In genomic region chr20:57351042-57351783, GRCh38 we compare ENCODE assay signal across 1 cellular context.
TF ChIP-seq lines count a peak whose summit lies in the region.

A gene with protein sequence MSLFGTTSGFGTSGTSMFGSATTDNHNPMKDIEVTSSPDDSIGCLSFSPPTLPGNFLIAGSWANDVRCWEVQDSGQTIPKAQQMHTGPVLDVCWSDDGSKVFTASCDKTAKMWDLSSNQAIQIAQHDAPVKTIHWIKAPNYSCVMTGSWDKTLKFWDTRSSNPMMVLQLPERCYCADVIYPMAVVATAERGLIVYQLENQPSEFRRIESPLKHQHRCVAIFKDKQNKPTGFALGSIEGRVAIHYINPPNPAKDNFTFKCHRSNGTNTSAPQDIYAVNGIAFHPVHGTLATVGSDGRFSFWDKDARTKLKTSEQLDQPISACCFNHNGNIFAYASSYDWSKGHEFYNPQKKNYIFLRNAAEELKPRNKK (plus strand): TSS chr20:57351255. CDS start chr20:57354039, 2,784 bp downstream.

TF ChIP-seq in HepG2, 621 proteins besides CTCF, POLR2A, EP300 and RAD21 (continued from another document and continues in another):
- TF ChIP-seq, protein P1, sequence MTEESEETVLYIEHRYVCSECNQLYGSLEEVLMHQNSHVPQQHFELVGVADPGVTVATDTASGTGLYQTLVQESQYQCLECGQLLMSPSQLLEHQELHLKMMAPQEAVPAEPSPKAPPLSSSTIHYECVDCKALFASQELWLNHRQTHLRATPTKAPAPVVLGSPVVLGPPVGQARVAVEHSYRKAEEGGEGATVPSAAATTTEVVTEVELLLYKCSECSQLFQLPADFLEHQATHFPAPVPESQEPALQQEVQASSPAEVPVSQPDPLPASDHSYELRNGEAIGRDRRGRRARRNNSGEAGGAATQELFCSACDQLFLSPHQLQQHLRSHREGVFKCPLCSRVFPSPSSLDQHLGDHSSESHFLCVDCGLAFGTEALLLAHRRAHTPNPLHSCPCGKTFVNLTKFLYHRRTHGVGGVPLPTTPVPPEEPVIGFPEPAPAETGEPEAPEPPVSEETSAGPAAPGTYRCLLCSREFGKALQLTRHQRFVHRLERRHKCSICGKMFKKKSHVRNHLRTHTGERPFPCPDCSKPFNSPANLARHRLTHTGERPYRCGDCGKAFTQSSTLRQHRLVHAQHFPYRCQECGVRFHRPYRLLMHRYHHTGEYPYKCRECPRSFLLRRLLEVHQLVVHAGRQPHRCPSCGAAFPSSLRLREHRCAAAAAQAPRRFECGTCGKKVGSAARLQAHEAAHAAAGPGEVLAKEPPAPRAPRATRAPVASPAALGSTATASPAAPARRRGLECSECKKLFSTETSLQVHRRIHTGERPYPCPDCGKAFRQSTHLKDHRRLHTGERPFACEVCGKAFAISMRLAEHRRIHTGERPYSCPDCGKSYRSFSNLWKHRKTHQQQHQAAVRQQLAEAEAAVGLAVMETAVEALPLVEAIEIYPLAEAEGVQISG (CRISPR knock-in tag; IDR thresholded peaks at IDR 0.05) = peak; percentile 86
- TF ChIP-seq, protein P2, sequence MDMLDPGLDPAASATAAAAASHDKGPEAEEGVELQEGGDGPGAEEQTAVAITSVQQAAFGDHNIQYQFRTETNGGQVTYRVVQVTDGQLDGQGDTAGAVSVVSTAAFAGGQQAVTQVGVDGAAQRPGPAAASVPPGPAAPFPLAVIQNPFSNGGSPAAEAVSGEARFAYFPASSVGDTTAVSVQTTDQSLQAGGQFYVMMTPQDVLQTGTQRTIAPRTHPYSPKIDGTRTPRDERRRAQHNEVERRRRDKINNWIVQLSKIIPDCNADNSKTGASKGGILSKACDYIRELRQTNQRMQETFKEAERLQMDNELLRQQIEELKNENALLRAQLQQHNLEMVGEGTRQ (IDR thresholded peaks at IDR 0.05; ENCODE audit: low read depth, low read length) = no peak
- TF ChIP-seq, protein P2 (CRISPR knock-in tag; IDR thresholded peaks at IDR 0.05; ENCODE audit: borderline replicate concordance) = no peak; the same call in 1 of the 2 replicates
- TF ChIP-seq IKZF5 (CRISPR knock-in tag; IDR thresholded peaks at IDR 0.05) (no peak), MTF1 (CRISPR knock-in tag; IDR thresholded peaks at IDR 0.05) (no peak), ZNF468 (CRISPR knock-in tag; IDR thresholded peaks at IDR 0.05) (peak; percentile 28; the same call in 1 of the 2 replicates), ZNF562 (CRISPR knock-in tag; IDR thresholded peaks at IDR 0.05; ENCODE audit: borderline replicate concordance) (peak; percentile 36; the same call in 1 of the 2 replicates), ZBTB21 (CRISPR knock-in tag; IDR thresholded peaks at IDR 0.05) (peak; percentile 64), ZNF577 (CRISPR knock-in tag; IDR thresholded peaks at IDR 0.05; ENCODE audit: borderline replicate concordance, low read depth) (no peak), ZNF543 (CRISPR knock-in tag; IDR thresholded peaks at IDR 0.05) (peak; percentile 88), RARA (CRISPR knock-in tag; IDR thresholded peaks at IDR 0.05) (peak; percentile 48; the same call in 1 of the 2 replicates), KMT2A (CRISPR knock-in tag; IDR thresholded peaks at IDR 0.05) (peak; percentile 91; the same call in 1 of the 2 replicates), MTA1 (CRISPR knock-in tag; IDR thresholded peaks at IDR 0.05; ENCODE audit: borderline replicate concordance) (peak; percentile 93; the same call in 1 of the 2 replicates), ESRRA (CRISPR knock-in tag; IDR thresholded peaks at IDR 0.05; ENCODE audit: low read depth) (peak; percentile 58; the same call in 1 of the 2 replicates), ZBTB3 (CRISPR knock-in tag; IDR thresholded peaks at IDR 0.05; ENCODE audit: borderline replicate concordance, low read depth) (peak; percentile 69; the same call in 1 of the 2 replicates), ZNF563 (CRISPR knock-in tag; IDR thresholded peaks at IDR 0.05) (peak; percentile 98), SRSF4 (IDR thresholded peaks at IDR 0.05; ENCODE audit: low read depth, low read length, poor library complexity, severe bottlenecking) (no peak), GATAD2A (CRISPR knock-in tag; IDR thresholded peaks at IDR 0.05) (peak; percentile 22), ZNF224 (CRISPR knock-in tag; IDR thresholded peaks at IDR 0.05) (no peak), TERF1 (CRISPR knock-in tag; IDR thresholded peaks at IDR 0.05) (no peak), NFIC (IDR thresholded peaks at IDR 0.05; ENCODE audit: low read length) (no peak), ZNF337 (CRISPR knock-in tag; IDR thresholded peaks at IDR 0.05; ENCODE audit: borderline replicate concordance, low read depth) (peak; percentile 90; the same call in 1 of the 2 replicates), ZBTB40 (IDR thresholded peaks at IDR 0.05) (peak; percentile 39; the same call in 1 of the 2 replicates), ZBTB40 (CRISPR knock-in tag; IDR thresholded peaks at IDR 0.05) (peak; percentile 85), PATZ1 (CRISPR knock-in tag; IDR thresholded peaks at IDR 0.05) (peak; percentile 21; the same call in 1 of the 2 replicates)
- TF ChIP-seq, protein P3, sequence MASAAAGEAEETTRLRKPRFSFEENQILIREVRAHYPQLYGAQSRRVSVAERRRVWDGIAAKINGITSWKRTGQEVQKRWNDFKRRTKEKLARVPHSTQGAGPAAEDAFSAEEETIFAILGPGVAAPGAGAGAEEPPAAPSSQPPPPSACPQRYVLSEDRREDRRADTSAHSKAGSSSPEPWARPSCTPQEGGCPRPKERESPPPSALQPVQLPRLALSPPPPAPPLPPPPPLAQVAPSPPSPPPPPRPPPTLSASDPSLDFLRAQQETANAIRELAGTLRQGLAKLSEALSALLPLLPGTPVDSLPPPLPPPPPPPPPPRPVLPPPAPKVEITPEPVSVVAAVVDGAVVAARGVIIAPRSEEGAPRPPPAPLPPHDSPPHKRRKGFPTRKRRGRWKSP (CRISPR knock-in tag; IDR thresholded peaks at IDR 0.05) = peak; percentile 93
- TF ChIP-seq, protein P4, sequence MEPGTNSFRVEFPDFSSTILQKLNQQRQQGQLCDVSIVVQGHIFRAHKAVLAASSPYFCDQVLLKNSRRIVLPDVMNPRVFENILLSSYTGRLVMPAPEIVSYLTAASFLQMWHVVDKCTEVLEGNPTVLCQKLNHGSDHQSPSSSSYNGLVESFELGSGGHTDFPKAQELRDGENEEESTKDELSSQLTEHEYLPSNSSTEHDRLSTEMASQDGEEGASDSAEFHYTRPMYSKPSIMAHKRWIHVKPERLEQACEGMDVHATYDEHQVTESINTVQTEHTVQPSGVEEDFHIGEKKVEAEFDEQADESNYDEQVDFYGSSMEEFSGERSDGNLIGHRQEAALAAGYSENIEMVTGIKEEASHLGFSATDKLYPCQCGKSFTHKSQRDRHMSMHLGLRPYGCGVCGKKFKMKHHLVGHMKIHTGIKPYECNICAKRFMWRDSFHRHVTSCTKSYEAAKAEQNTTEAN (CRISPR knock-in tag; conservative IDR thresholded peaks at IDR 0.05) = 0 out of 2 replicates have a peak, but pooled peaks have one; percentile 40
- TF ChIP-seq, protein P5, sequence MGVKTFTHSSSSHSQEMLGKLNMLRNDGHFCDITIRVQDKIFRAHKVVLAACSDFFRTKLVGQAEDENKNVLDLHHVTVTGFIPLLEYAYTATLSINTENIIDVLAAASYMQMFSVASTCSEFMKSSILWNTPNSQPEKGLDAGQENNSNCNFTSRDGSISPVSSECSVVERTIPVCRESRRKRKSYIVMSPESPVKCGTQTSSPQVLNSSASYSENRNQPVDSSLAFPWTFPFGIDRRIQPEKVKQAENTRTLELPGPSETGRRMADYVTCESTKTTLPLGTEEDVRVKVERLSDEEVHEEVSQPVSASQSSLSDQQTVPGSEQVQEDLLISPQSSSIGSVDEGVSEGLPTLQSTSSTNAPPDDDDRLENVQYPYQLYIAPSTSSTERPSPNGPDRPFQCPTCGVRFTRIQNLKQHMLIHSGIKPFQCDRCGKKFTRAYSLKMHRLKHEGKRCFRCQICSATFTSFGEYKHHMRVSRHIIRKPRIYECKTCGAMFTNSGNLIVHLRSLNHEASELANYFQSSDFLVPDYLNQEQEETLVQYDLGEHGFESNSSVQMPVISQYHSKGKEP (CRISPR knock-in tag; IDR thresholded peaks at IDR 0.05) = peak; percentile 76; the same call in 1 of the 2 replicates
